ENCODE assay signal across 9 cellular contexts in the genomic region with DNA sequence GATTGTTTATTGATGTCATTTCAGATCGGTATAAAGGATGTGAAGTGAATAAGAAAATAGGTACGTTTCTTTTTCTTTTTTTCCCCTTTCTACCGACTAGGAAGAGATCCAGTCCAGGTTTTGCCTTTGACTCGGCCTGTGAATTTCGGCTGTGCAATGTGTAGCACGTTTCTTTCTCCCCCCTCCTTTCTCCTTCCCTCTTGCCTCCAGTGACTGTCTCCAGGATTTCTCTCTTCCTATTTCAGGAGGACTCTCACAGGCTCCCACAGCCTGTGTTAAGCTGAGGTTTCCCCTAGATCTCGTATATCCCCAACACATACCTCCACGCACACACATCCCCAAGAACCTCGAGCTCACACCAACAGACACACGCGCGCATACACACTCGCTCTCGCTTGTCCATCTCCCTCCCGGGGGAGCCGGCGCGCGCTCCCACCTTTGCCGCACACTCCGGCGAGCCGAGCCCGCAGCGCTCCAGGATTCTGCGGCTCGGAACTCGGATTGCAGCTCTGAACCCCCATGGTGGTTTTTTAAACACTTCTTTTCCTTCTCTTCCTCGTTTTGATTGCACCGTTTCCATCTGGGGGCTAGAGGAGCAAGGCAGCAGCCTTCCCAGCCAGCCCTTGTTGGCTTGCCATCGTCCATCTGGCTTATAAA. TPM values are rescaled to one million over a fixed set of nuclear protein-coding genes. Genes with fewer than 3 reads are reported as not detected.
DNase-seq lines count a peak whose midpoint lies in the region.
"Had no signal": no experiment of that assay in that cellular context is flagged by ENCODE, and none has a peak within 500 bp of the region (broad histone marks: within the 10 kb centered on the region; RNA-seq: fewer than 3 reads in every experiment).

GPC6 (plus strand) TSS at position 185 of the 657 bp plus-strand sequence.

- peak within 1 kb of the TSS; percentile 76 for H3K4me3 ChIP-seq in HAP-1

- peak within 1 kb of the TSS; percentile 68 for H3K27ac ChIP-seq in caudate nucleus (ENCODE audit: low read depth, low read length)
- H3K27ac ChIP-seq in temporal lobe (ENCODE audit: low read depth, low read length): peak within 1 kb of the TSS; percentile 9

- DNase-seq in HAP-1 (ENCODE audit: low spot score in 2 of 2): peak; percentile 85 to 92
- DNase-seq in NCI-H460 (ENCODE audit: extremely low read depth, low read depth): peak; percentile 76
- DNase-seq in caudate nucleus (lab: John Stamatoyannopoulos, UW): peak in 34 of 61 donors; percentile 7 to 75 (median 46)
- peak; percentile 93 for DNase-seq in kidney tubule cell (ENCODE audit: low spot score)
- DNase-seq in epidermal melanocyte (ENCODE audit: insufficient read length, low spot score): no peak
- DNase-seq in activated T-helper 1 cell treated with anti-CD3 and anti-CD28 coated beads, Interleukin-12 subunit alpha, Interleukin-12 subunit beta, Interleukin-2, Interleukin-4 antibody, amounts not matched to agents 30 ng/mL and 10 ng/mL and 1 ng/mL, durations not matched to agents 14 hours and 24 hours and 36 hours (ENCODE audit: low spot score): no peak
- no peak for DNase-seq in activated CD4-positive, alpha-beta T cell treated with anti-CD3 and anti-CD28 coated beads, Interleukin-2, amount 50 U/mL, for 4 hours

- H3K4me1 Mint-ChIP-seq in activated T-helper 1 cell treated with anti-CD3 and anti-CD28 coated beads, Interleukin-12 subunit alpha, Interleukin-12 subunit beta, Interleukin-2, Interleukin-4 antibody, amounts not matched to agents 30 ng/mL and 10 ng/mL and 1 ng/mL, durations not matched to agents 14 hours and 24 hours and 36 hours (ENCODE audit: low read depth): no peaks in the 10 kb centered on the region

- peaks cover 30% of the 10 kb centered on the region for H3K27me3 Mint-ChIP-seq in activated T-helper 1 cell treated with anti-CD3 and anti-CD28 coated beads, Interleukin-12 subunit alpha, Interleukin-12 subunit beta, Interleukin-2, Interleukin-4 antibody, amounts not matched to agents 30 ng/mL and 10 ng/mL and 1 ng/mL, durations not matched to agents 14 hours and 24 hours and 36 hours (ENCODE audit: insufficient read depth)

- no peaks in the 10 kb centered on the region for H3K9me3 ChIP-seq in HAP-1

- H3K9me3 Mint-ChIP-seq in activated T-helper 1 cell treated with anti-CD3 and anti-CD28 coated beads, Interleukin-12 subunit alpha, Interleukin-12 subunit beta, Interleukin-2, Interleukin-4 antibody, amounts not matched to agents 30 ng/mL and 10 ng/mL and 1 ng/mL, durations not matched to agents 14 hours and 24 hours and 36 hours: no peaks in the 10 kb centered on the region

- peaks cover 36% of the 10 kb centered on the region for H3K4me1 ChIP-seq in HAP-1

- H3K27ac Mint-ChIP-seq in activated T-helper 1 cell treated with anti-CD3 and anti-CD28 coated beads, Interleukin-12 subunit alpha, Interleukin-12 subunit beta, Interleukin-2, Interleukin-4 antibody, amounts not matched to agents 30 ng/mL and 10 ng/mL and 1 ng/mL, durations not matched to agents 14 hours and 24 hours and 36 hours: no peak within 1 kb of the TSS
- H3K27ac Mint-ChIP-seq: stimulated activated naive CD8-positive, alpha-beta T cell treated with anti-CD3 and anti-CD28 coated beads, Interleukin-15, Interleukin-2, amounts not matched to agents 100 ng/mL and 50 ng/mL, for 24 hours had no signal

- no peaks in the 10 kb centered on the region for H3K27me3 ChIP-seq in HAP-1 (ENCODE audit: low read depth)

- no peaks in the 10 kb centered on the region for H3K36me3 Mint-ChIP-seq in activated T-helper 1 cell treated with anti-CD3 and anti-CD28 coated beads, Interleukin-12 subunit alpha, Interleukin-12 subunit beta, Interleukin-2, Interleukin-4 antibody, amounts not matched to agents 30 ng/mL and 10 ng/mL and 1 ng/mL, durations not matched to agents 14 hours and 24 hours and 36 hours (ENCODE audit: low read depth)

- H3K36me3 ChIP-seq in HAP-1 (replicated peaks): no peaks in the 10 kb centered on the region

- intact Hi-C loops in activated T-helper 1 cell treated with anti-CD3 and anti-CD28 coated beads, Interleukin-12 subunit alpha, Interleukin-12 subunit beta, Interleukin-2, Interleukin-4 antibody, amounts not matched to agents 30 ng/mL and 10 ng/mL and 1 ng/mL, durations not matched to agents 14 hours and 24 hours and 36 hours (cut with micrococcal nuclease): no loop called here

- in situ Hi-C loops in HAP-1 (cut with MboI; ENCODE audit: low sequenced_read_pairs): loop anchor here (25.0 kb wide), 1 partner anchor 1136 kb away; no protein-coding TSS in a partner anchor

- H3K4me3 Mint-ChIP-seq in activated T-helper 1 cell treated with anti-CD3 and anti-CD28 coated beads, Interleukin-12 subunit alpha, Interleukin-12 subunit beta, Interleukin-2, Interleukin-4 antibody, amounts not matched to agents 30 ng/mL and 10 ng/mL and 1 ng/mL, durations not matched to agents 14 hours and 24 hours and 36 hours: no peak within 1 kb of the TSS
- H3K4me3 Mint-ChIP-seq: stimulated activated naive CD8-positive, alpha-beta T cell treated with anti-CD3 and anti-CD28 coated beads, Interleukin-15, Interleukin-2, amounts not matched to agents 100 ng/mL and 50 ng/mL, for 24 hours had no signal

RNA-seq across cellular contexts. Expression of gene GPC6, which starts in this region (rescaled TPM):
- total RNA-seq in NCI-H460 (2014; rRNA removed; shearing (Covaris generic)): 16.1 and 16.7 TPM in 2 replicates
- polyA plus RNA-seq in NCI-H460 (2014; cell fraction: nucleus; rRNA removed): 4.1 and 4.4 TPM in 2 replicates
- total RNA-seq in temporal lobe: 14.3 TPM
- total RNA-seq in activated T-helper 1 cell treated with anti-CD3 and anti-CD28 coated beads, Interleukin-12 subunit alpha, Interleukin-12 subunit beta, Interleukin-2, Interleukin-4 antibody, amounts not matched to agents 30 ng/mL and 10 ng/mL and 1 ng/mL, durations not matched to agents 14 hours and 24 hours and 36 hours: not detected in 2 replicates

Comparison
In these comparisons a context has a peak if more than half of its experiments do, and no peak if none do; other contexts are left out.
1. RNA of gene GPC6 (total RNA-seq): 16.1 to 16.7 TPM in NCI-H460 and 14.3 TPM in temporal lobe (single experiment); not detected in activated T-helper 1 cell treated with anti-CD3 and anti-CD28 coated beads, Interleukin-12 subunit alpha, Interleukin-12 subunit beta, Interleukin-2, Interleukin-4 antibody, amounts not matched to agents 30 ng/mL and 10 ng/mL and 1 ng/mL, durations not matched to agents 14 hours and 24 hours and 36 hours; every median in the first group is over 10 times any median in the second.
2. DNase-seq: peak in HAP-1 (2 of 2), NCI-H460 (single experiment), caudate nucleus (34 of 61) and kidney tubule cell (single experiment); none in epidermal melanocyte (single experiment), activated T-helper 1 cell treated with anti-CD3 and anti-CD28 coated beads, Interleukin-12 subunit alpha, Interleukin-12 subunit beta, Interleukin-2, Interleukin-4 antibody, amounts not matched to agents 30 ng/mL and 10 ng/mL and 1 ng/mL, durations not matched to agents 14 hours and 24 hours and 36 hours (single experiment) and activated CD4-positive, alpha-beta T cell treated with anti-CD3 and anti-CD28 coated beads, Interleukin-2, amount 50 U/mL, for 4 hours (0 of 2).